Comparison of ENCODE assay signal across 1 cellular context in the genomic region with DNA sequence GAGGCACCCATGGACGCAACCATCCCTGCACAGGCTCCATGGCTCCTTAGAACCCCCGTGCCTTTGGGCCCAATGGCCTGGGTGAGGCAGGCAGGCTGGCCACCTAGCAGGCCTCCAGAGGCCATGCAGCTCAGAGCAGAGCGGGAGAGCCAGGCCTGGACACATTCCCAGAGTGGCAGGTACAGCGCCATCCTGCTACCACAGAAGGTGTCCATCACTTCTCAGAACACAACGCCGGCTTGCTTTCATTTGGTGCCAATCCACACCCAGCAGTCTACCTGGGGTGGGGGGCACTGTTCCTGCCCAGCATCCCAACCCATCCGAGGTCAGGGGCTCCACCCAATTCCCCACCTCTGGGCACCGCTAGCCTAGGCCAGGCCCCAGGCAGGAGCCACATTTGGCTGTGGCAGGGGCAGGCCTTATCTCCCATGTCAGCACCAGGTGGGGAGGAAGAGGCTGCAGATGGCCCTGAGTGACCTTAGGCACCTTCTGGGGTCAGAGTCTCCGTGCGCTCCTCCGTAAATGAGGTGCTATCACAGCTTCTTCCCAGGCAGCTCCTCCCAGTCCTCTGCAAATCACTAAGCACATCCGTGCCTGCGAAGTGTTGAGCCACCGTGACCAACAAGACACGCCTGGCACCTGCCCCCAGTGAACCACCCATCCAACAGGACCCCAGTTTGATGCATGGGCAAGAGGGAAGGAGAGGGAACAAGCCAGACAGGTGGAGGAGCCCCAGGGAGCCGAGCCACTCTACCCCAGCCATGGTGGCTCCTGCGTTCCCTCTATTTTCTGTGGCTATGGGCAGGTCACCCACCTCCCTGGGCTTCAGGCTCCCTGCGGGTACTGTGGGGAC.
TF ChIP-seq lines count a peak whose summit lies in the region.

No MANE protein-coding gene starts in this region.

TF ChIP-seq in HCT116, 20 proteins besides CTCF, POLR2A, EP300 and RAD21 (continued from another document):
- TF ChIP-seq, protein P1, sequence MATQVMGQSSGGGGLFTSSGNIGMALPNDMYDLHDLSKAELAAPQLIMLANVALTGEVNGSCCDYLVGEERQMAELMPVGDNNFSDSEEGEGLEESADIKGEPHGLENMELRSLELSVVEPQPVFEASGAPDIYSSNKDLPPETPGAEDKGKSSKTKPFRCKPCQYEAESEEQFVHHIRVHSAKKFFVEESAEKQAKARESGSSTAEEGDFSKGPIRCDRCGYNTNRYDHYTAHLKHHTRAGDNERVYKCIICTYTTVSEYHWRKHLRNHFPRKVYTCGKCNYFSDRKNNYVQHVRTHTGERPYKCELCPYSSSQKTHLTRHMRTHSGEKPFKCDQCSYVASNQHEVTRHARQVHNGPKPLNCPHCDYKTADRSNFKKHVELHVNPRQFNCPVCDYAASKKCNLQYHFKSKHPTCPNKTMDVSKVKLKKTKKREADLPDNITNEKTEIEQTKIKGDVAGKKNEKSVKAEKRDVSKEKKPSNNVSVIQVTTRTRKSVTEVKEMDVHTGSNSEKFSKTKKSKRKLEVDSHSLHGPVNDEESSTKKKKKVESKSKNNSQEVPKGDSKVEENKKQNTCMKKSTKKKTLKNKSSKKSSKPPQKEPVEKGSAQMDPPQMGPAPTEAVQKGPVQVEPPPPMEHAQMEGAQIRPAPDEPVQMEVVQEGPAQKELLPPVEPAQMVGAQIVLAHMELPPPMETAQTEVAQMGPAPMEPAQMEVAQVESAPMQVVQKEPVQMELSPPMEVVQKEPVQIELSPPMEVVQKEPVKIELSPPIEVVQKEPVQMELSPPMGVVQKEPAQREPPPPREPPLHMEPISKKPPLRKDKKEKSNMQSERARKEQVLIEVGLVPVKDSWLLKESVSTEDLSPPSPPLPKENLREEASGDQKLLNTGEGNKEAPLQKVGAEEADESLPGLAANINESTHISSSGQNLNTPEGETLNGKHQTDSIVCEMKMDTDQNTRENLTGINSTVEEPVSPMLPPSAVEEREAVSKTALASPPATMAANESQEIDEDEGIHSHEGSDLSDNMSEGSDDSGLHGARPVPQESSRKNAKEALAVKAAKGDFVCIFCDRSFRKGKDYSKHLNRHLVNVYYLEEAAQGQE (IDR thresholded peaks at IDR 0.05; ENCODE audit: low read depth), result no peak
- TF ChIP-seq CEBPB (IDR thresholded peaks at IDR 0.05; ENCODE audit: low read depth) (no peak), ELF1 (IDR thresholded peaks at IDR 0.05; ENCODE audit: borderline replicate concordance, low read depth) (no peak)
TF ChIP-seq in HCT116: peak in this region for 0.
